ENCODE assay signal across 1 cellular context in genomic region chr9:113379094-113379828, GRCh38.
TF ChIP-seq lines count a peak whose summit lies in the region.
"Not testable (repeated sequence)": the region's sequence is repeated elsewhere in the genome, so short reads cannot be mapped to it uniquely, and the experiment has no call there.

No MANE protein-coding gene starts in this region.

TF ChIP-seq in HepG2, 621 proteins besides CTCF, POLR2A, EP300 and RAD21 (continues in another document):
- TF ChIP-seq HDAC2 (CRISPR knock-in tag; IDR thresholded peaks at IDR 0.05) (0 out of 2 replicates have a peak, but pooled peaks have one; percentile 30), ARNTL (CRISPR knock-in tag; IDR thresholded peaks at IDR 0.05) (0 out of 2 replicates have a peak, but pooled peaks have one; percentile 36), HNF1B (CRISPR knock-in tag; IDR thresholded peaks at IDR 0.05) (peak; percentile 69; the same call in 1 of the 2 replicates), SOX5 (CRISPR knock-in tag; IDR thresholded peaks at IDR 0.05; ENCODE audit: borderline replicate concordance) (0 out of 2 replicates have a peak, but pooled peaks have one; percentile 47), SOX6 (CRISPR knock-in tag; IDR thresholded peaks at IDR 0.05) (peak; percentile 63; the same call in 1 of the 2 replicates), TCF12 (CRISPR knock-in tag; IDR thresholded peaks at IDR 0.05) (0 out of 2 replicates have a peak, but pooled peaks have one; percentile 24), MED1 (CRISPR knock-in tag; IDR thresholded peaks at IDR 0.05) (peak; percentile 38), RARA (CRISPR knock-in tag; IDR thresholded peaks at IDR 0.05) (0 out of 2 replicates have a peak, but pooled peaks have one; percentile 20), YEATS4 (CRISPR knock-in tag; IDR thresholded peaks at IDR 0.05; ENCODE audit: borderline replicate concordance) (peak; percentile 52; the same call in 1 of the 2 replicates), ZBTB7B (CRISPR knock-in tag; IDR thresholded peaks at IDR 0.05) (0 out of 2 replicates have a peak, but pooled peaks have one; percentile 1), SAP130 (CRISPR knock-in tag; IDR thresholded peaks at IDR 0.05; ENCODE audit: low read depth) (peak; percentile 34; the same call in 1 of the 2 replicates), ARID4A (CRISPR knock-in tag; IDR thresholded peaks at IDR 0.05; ENCODE audit: borderline replicate concordance) (peak; percentile 17; the same call in 1 of the 2 replicates), RXRA (CRISPR knock-in tag; IDR thresholded peaks at IDR 0.05) (0 out of 2 replicates have a peak, but pooled peaks have one; percentile 43), MIXL1 (CRISPR knock-in tag; IDR thresholded peaks at IDR 0.05) (0 out of 2 replicates have a peak, but pooled peaks have one; percentile 13), ZFX (CRISPR knock-in tag; IDR thresholded peaks at IDR 0.05; ENCODE audit: low read depth) (peak; percentile 43; the same call in 1 of the 2 replicates), RXRB (CRISPR knock-in tag; IDR thresholded peaks at IDR 0.05; ENCODE audit: borderline replicate concordance) (peak; percentile 44; the same call in 1 of the 2 replicates), ARNT2 (CRISPR knock-in tag; IDR thresholded peaks at IDR 0.05; ENCODE audit: low read depth) (0 out of 2 replicates have a peak, but pooled peaks have one; percentile 1), MAX (IDR thresholded peaks at IDR 0.05) (peak; percentile 46; the same call in 1 of the 2 replicates), MXD4 (CRISPR knock-in tag; IDR thresholded peaks at IDR 0.05) (0 out of 2 replicates have a peak, but pooled peaks have one; percentile 38), BRD4 (CRISPR knock-in tag; IDR thresholded peaks at IDR 0.05) (peak; percentile 61; the same call in 1 of the 2 replicates), MEIS1 (CRISPR knock-in tag; IDR thresholded peaks at IDR 0.05; ENCODE audit: borderline replicate concordance) (0 out of 2 replicates have a peak, but pooled peaks have one; percentile 15), MIER3 (CRISPR knock-in tag; IDR thresholded peaks at IDR 0.05; ENCODE audit: borderline replicate concordance) (0 out of 2 replicates have a peak, but pooled peaks have one; percentile 12), ONECUT2 (CRISPR knock-in tag; IDR thresholded peaks at IDR 0.05) (peak; percentile 62), PPARG (CRISPR knock-in tag; conservative IDR thresholded peaks at IDR 0.05) (peak; percentile 74; the same call in 1 of the 2 replicates), ELF3 (CRISPR knock-in tag; IDR thresholded peaks at IDR 0.05) (0 out of 2 replicates have a peak, but pooled peaks have one; percentile 8), FOXP4 (CRISPR knock-in tag; IDR thresholded peaks at IDR 0.05) (peak; percentile 60), MYC (CRISPR knock-in tag; IDR thresholded peaks at IDR 0.05; ENCODE audit: borderline replicate concordance) (0 out of 2 replicates have a peak, but pooled peaks have one; percentile 43), ZNF746 (CRISPR knock-in tag; IDR thresholded peaks at IDR 0.05) (peak; percentile 27; the same call in 1 of the 2 replicates), ZNF232 (CRISPR knock-in tag; IDR thresholded peaks at IDR 0.05; ENCODE audit: borderline replicate concordance) (0 out of 2 replicates have a peak, but pooled peaks have one; percentile 11), E2F2 (CRISPR knock-in tag; IDR thresholded peaks at IDR 0.05; ENCODE audit: borderline replicate concordance) (0 out of 2 replicates have a peak, but pooled peaks have one; percentile 30), SRY (CRISPR knock-in tag; IDR thresholded peaks at IDR 0.05) (0 out of 2 replicates have a peak, but pooled peaks have one; percentile 7)
- TF ChIP-seq, protein P1, sequence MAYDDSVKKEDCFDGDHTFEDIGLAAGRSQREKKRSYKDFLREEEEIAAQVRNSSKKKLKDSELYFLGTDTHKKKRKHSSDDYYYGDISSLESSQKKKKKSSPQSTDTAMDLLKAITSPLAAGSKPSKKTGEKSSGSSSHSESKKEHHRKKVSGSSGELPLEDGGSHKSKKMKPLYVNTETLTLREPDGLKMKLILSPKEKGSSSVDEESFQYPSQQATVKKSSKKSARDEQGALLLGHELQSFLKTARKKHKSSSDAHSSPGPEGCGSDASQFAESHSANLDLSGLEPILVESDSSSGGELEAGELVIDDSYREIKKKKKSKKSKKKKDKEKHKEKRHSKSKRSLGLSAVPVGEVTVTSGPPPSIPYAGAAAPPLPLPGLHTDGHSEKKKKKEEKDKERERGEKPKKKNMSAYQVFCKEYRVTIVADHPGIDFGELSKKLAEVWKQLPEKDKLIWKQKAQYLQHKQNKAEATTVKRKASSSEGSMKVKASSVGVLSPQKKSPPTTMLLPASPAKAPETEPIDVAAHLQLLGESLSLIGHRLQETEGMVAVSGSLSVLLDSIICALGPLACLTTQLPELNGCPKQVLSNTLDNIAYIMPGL (CRISPR knock-in tag; IDR thresholded peaks at IDR 0.05; ENCODE audit: borderline replicate concordance in 1 of 2, low read depth in 1 of 2), result 0 out of 4 replicates have a peak, but pooled peaks of 1 of the 2 experiments have one; percentile 24
- TF ChIP-seq SOX6, TCF12 (IDR thresholded peaks at IDR 0.05): not testable (repeated sequence)
- TF ChIP-seq, protein P2, sequence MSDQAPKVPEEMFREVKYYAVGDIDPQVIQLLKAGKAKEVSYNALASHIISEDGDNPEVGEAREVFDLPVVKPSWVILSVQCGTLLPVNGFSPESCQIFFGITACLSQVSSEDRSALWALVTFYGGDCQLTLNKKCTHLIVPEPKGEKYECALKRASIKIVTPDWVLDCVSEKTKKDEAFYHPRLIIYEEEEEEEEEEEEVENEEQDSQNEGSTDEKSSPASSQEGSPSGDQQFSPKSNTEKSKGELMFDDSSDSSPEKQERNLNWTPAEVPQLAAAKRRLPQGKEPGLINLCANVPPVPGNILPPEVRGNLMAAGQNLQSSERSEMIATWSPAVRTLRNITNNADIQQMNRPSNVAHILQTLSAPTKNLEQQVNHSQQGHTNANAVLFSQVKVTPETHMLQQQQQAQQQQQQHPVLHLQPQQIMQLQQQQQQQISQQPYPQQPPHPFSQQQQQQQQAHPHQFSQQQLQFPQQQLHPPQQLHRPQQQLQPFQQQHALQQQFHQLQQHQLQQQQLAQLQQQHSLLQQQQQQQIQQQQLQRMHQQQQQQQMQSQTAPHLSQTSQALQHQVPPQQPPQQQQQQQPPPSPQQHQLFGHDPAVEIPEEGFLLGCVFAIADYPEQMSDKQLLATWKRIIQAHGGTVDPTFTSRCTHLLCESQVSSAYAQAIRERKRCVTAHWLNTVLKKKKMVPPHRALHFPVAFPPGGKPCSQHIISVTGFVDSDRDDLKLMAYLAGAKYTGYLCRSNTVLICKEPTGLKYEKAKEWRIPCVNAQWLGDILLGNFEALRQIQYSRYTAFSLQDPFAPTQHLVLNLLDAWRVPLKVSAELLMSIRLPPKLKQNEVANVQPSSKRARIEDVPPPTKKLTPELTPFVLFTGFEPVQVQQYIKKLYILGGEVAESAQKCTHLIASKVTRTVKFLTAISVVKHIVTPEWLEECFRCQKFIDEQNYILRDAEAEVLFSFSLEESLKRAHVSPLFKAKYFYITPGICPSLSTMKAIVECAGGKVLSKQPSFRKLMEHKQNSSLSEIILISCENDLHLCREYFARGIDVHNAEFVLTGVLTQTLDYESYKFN (CRISPR knock-in tag; conservative IDR thresholded peaks at IDR 0.05), result peak; percentile 81
- TF ChIP-seq, protein P3, sequence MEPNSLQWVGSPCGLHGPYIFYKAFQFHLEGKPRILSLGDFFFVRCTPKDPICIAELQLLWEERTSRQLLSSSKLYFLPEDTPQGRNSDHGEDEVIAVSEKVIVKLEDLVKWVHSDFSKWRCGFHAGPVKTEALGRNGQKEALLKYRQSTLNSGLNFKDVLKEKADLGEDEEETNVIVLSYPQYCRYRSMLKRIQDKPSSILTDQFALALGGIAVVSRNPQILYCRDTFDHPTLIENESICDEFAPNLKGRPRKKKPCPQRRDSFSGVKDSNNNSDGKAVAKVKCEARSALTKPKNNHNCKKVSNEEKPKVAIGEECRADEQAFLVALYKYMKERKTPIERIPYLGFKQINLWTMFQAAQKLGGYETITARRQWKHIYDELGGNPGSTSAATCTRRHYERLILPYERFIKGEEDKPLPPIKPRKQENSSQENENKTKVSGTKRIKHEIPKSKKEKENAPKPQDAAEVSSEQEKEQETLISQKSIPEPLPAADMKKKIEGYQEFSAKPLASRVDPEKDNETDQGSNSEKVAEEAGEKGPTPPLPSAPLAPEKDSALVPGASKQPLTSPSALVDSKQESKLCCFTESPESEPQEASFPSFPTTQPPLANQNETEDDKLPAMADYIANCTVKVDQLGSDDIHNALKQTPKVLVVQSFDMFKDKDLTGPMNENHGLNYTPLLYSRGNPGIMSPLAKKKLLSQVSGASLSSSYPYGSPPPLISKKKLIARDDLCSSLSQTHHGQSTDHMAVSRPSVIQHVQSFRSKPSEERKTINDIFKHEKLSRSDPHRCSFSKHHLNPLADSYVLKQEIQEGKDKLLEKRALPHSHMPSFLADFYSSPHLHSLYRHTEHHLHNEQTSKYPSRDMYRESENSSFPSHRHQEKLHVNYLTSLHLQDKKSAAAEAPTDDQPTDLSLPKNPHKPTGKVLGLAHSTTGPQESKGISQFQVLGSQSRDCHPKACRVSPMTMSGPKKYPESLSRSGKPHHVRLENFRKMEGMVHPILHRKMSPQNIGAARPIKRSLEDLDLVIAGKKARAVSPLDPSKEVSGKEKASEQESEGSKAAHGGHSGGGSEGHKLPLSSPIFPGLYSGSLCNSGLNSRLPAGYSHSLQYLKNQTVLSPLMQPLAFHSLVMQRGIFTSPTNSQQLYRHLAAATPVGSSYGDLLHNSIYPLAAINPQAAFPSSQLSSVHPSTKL (CRISPR knock-in tag; IDR thresholded peaks at IDR 0.05), result peak; percentile 45; the same call in 1 of the 2 replicates
- TF ChIP-seq, protein P4, sequence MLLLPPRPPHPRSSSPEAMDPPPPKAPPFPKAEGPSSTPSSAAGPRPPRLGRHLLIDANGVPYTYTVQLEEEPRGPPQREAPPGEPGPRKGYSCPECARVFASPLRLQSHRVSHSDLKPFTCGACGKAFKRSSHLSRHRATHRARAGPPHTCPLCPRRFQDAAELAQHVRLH (CRISPR knock-in tag; IDR thresholded peaks at IDR 0.05; ENCODE audit: borderline replicate concordance, low read depth), result 0 out of 2 replicates have a peak, but pooled peaks have one; percentile 16
